10 cellular contexts compared by ENCODE assay signal in genomic region chr10:118832242-118832651, GRCh38.
DNase-seq lines count a peak whose midpoint lies in the region; ATAC-seq and TF ChIP-seq lines count a peak whose summit lies in the region.
"Had no signal": no experiment of that assay in that cellular context is flagged by ENCODE, and none has a peak within 500 bp of the region (broad histone marks: within the 10 kb centered on the region; RNA-seq: fewer than 3 reads in every experiment).

No MANE protein-coding gene starts in this region.

- no peaks in the 10 kb centered on the region for H4K20me1 ChIP-seq in mammary epithelial cell (ENCODE audit: insufficient read depth, low read length)

- H3K27me3 ChIP-seq in mammary epithelial cell (ENCODE audit: insufficient read depth, low read length) (no peaks in the 10 kb centered on the region), right lobe of liver (no peaks in the 10 kb centered on the region), transverse colon (no peaks in the 10 kb centered on the region), H7 (ENCODE audit: control insufficient read depth, insufficient read depth, low read length) (no peaks in the 10 kb centered on the region)

- H3K79me2 ChIP-seq in mammary epithelial cell (ENCODE audit: insufficient read depth, low read length) = no peaks in the 10 kb centered on the region

- H3K27ac ChIP-seq in mammary epithelial cell (ENCODE audit: insufficient read depth, low read depth, low read length) (no peak overlapping the region), right lobe of liver (no peak overlapping the region), transverse colon (no peak overlapping the region)

- in situ Hi-C loops in mammary epithelial cell (cut with MboI; ENCODE audit: low sequenced_read_pairs in 2 of 2) = no loop called here
- in situ Hi-C loops in transverse colon (cut with MboI; ENCODE audit: low pct_ligation_motif_present in 1 of 4, low pct_unique_long_range_greater_than_20kb in 1 of 4, low sequenced_read_pairs in 3 of 4) = no loop called here

- H3K9ac ChIP-seq in mammary epithelial cell (ENCODE audit: insufficient read depth, low read length) = no peak overlapping the region

- H2AFZ ChIP-seq in mammary epithelial cell (ENCODE audit: low read depth, low read length) = peak overlapping the region; percentile 56

- no peak overlapping the region for H3K4me3 ChIP-seq in mammary epithelial cell (replicated peaks in 1 of 3; ENCODE audit: insufficient read depth in 1 of 3, low read depth in 2 of 3, low read length in 3 of 3)
- no peak overlapping the region for H3K4me3 ChIP-seq in right lobe of liver
- no peak overlapping the region for H3K4me3 ChIP-seq in transverse colon
- no peak overlapping the region for H3K4me3 ChIP-seq in H7 (ENCODE audit: insufficient read depth, low read depth, low read length)

- no TSS peak for BruUV-seq in mammary epithelial cell (replicated peaks; lab: Mats Ljungman, UMichigan)

- H3K36me3 ChIP-seq in mammary epithelial cell (ENCODE audit: insufficient read depth, low read length) (no peaks in the 10 kb centered on the region), right lobe of liver (no peaks in the 10 kb centered on the region), transverse colon (no peaks in the 10 kb centered on the region), H7 (replicated peaks; ENCODE audit: control insufficient read depth, insufficient read depth, low read length) (no peaks in the 10 kb centered on the region)

- ATAC-seq in right lobe of liver (peak; percentile 65 to 84 (median 74)), GM19351 (IDR thresholded peaks at IDR 0.05; ENCODE audit: unreplicated experiment) (no peak), HG03280 (IDR thresholded peaks at IDR 0.05; ENCODE audit: unreplicated experiment) (no peak)

- intact Hi-C loops in mammary epithelial cell (cut with micrococcal nuclease) (no loop called here), right lobe of liver (cut with DNase I) (no loop called here), transverse colon (cut with DNase I; ENCODE audit: low total_unique reads) (no loop called here)

- H3K4me1 ChIP-seq in mammary epithelial cell (ENCODE audit: insufficient read depth, low read length) (peaks cover 16% of the 10 kb centered on the region), right lobe of liver (peaks cover 0 to 4% (median 0%) of the 10 kb centered on the region in 4 donors), transverse colon (peaks cover 0 to 9% (median 0%) of the 10 kb centered on the region in 4 donors)

- 73% methylated on average over 5 of the region's 7 CpGs for WGBS in mammary epithelial cell (ENCODE audit: low coverage, missing lambda C conversion rate)
- WGBS in right lobe of liver (ENCODE audit: insufficient coverage, low coverage, low lambda C conversion rate, missing lambda C conversion rate) = 55% methylated on average over 6 of the region's 7 CpGs
- 41 to 43% methylated on average over 7 of the region's 7 CpGs for WGBS in transverse colon (ENCODE audit: low coverage in 1 of 2), 2 donors

- dilution Hi-C loops in mammary epithelial cell (cut with HindIII; ENCODE audit: low sequenced_read_pairs) = no loop called here

- TF ChIP-seq EP300 in transverse colon (IDR thresholded peaks at IDR 0.05; ENCODE audit: low read depth) = no peak

- CTCF ChIA-PET in mammary epithelial cell (lab: Charles Lee; ENCODE audit: low non-redundant PET) = no interaction called here

- TF ChIP-seq POLR2A in right lobe of liver (IDR thresholded peaks at IDR 0.05) (no peak), transverse colon (IDR thresholded peaks at IDR 0.05) (no peak)

- DNase-seq in SIG-M5 treated with dmso at 0.1 percent for 504 hours (lab: John Stamatoyannopoulos, UW; ENCODE audit: unreplicated experiment) (peak; percentile 39), SIG-M5 (lab: John Stamatoyannopoulos, UW) (no peak), mammary epithelial cell (no peak), right lobe of liver (peak; percentile 60 to 64 (median 63)), transverse colon (peak; percentile 57), H7 (no peak)
- DNase-seq: activated CD4-positive, alpha-beta T cell treated with anti-CD3 and anti-CD28 coated beads for 1 hour; NCI-H2081 treated with DMSO at 0.1 percent for 48 hours had no signal

- TF ChIP-seq CTCF in mammary epithelial cell (conservative IDR thresholded peaks at IDR 0.05 in 1 of 2, IDR thresholded peaks at IDR 0.05 in 1 of 2; ENCODE audit: extremely low read depth in 1 of 2, insufficient read depth in 1 of 2, low read depth in 1 of 2, low read length in 2 of 2) = no peak
- TF ChIP-seq CTCF in right lobe of liver (IDR thresholded peaks at IDR 0.05) = no peak
- TF ChIP-seq CTCF in transverse colon (IDR thresholded peaks at IDR 0.05) = no peak

- no peak overlapping the region for H3K4me2 ChIP-seq in mammary epithelial cell (ENCODE audit: insufficient read depth, low read depth, low read length)

- H3K9me3 ChIP-seq in mammary epithelial cell (replicated peaks; ENCODE audit: insufficient read depth, low read length) = no peaks in the 10 kb centered on the region
- H3K9me3 ChIP-seq in right lobe of liver = no peaks in the 10 kb centered on the region
- no peaks in the 10 kb centered on the region for H3K9me3 ChIP-seq in transverse colon

Comparison
In these comparisons a context has a peak if more than half of its experiments do, and no peak if none do; other contexts are left out.
1. DNase-seq: peak in SIG-M5 treated with dmso at 0.1 percent for 504 hours (single experiment), right lobe of liver (3 of 3) and transverse colon (single experiment); none in SIG-M5 (single experiment), mammary epithelial cell (single experiment) and H7 (single experiment).
2. ATAC-seq: peak in right lobe of liver (4 of 4); none in GM19351 (single experiment) and HG03280 (single experiment).